ENCODE assay signal across 10 cellular contexts in genomic region chr1:243731301-243731891, GRCh38.
A peak's percentile ranks its signal among the peaks of the same experiment; 100 is the strongest.
DNase-seq lines count a peak whose midpoint lies in the region; ATAC-seq, FAIRE-seq and TF ChIP-seq lines count a peak whose summit lies in the region.
"Had no signal": no experiment of that assay in that cellular context is flagged by ENCODE, and none has a peak within 500 bp of the region (broad histone marks: within the 10 kb centered on the region; RNA-seq: fewer than 3 reads in every experiment).

No MANE protein-coding gene starts in this region.

- H3K9me3 ChIP-seq in HAP-1 (no peaks in the 10 kb centered on the region), endothelial cell of umbilical vein (replicated peaks; ENCODE audit: control insufficient read depth, insufficient read depth, low read length) (no peaks in the 10 kb centered on the region)

- POLR2A ChIA-PET in endothelial cell of umbilical vein (lab: Charles Lee): no interaction called here
- POLR2A ChIA-PET in activated CD8-positive, alpha-beta T cell treated with anti-CD3 and anti-CD28 coated beads, Interleukin-2, amount 10 ng/mL, durations not matched to agents 7 days and 5 days (lab: Charles Lee): no interaction called here

- CTCF ChIA-PET in endothelial cell of umbilical vein (lab: Charles Lee): interaction anchor here (1.2 kb wide), 1 partner anchor 18 kb away, joined by 3 read pairs; no protein-coding TSS in a partner anchor
- CTCF ChIA-PET in activated CD8-positive, alpha-beta T cell treated with anti-CD3 and anti-CD28 coated beads, Interleukin-2, amount 10 ng/mL, durations not matched to agents 7 days and 5 days (lab: Charles Lee): interaction anchor here (1.0 to 1.2 kb wide), 3 partner anchors 9 to 18 kb away, joined by 3 to 4 read pairs (median 3); no protein-coding TSS in a partner anchor

- no peak overlapping the region for H3K27ac ChIP-seq in endothelial cell of umbilical vein (ENCODE audit: insufficient read depth, low read depth, low read length)

- H3K27ac Mint-ChIP-seq in activated CD8-positive, alpha-beta T cell treated with anti-CD3 and anti-CD28 coated beads, Interleukin-2, amount 10 ng/mL, durations not matched to agents 7 days and 5 days: no peak overlapping the region
- H3K27ac Mint-ChIP-seq in activated naive CD8-positive, alpha-beta T cell treated with anti-CD3 and anti-CD28 coated beads, Interleukin-2, amount 50 U/mL, for 24 hours: no peak overlapping the region

- DNase-seq in HAP-1 (ENCODE audit: low spot score in 2 of 2) (peak; percentile 85 to 99), NOMO-1 (lab: John Stamatoyannopoulos, UW; ENCODE audit: unreplicated experiment in 2 of 2) (peak; percentile 86 to 96), endothelial cell of umbilical vein (ENCODE audit: low read depth, low spot score) (peak; percentile 32), pons (ENCODE audit: low spot score) (peak; percentile 88), GM03348 (ENCODE audit: low spot score) (no peak)
- DNase-seq in activated CD8-positive, alpha-beta T cell treated with anti-CD3 and anti-CD28 coated beads, Interleukin-2, amount 10 ng/mL, durations not matched to agents 7 days and 5 days: no peak
- DNase-seq in activated naive CD8-positive, alpha-beta T cell treated with anti-CD3 and anti-CD28 coated beads, Interleukin-2, amount 50 U/mL, for 24 hours: no peak
- DNase-seq: mammary epithelial cell, NCI-H2081 had no signal

- no peak for TF ChIP-seq POLR2A in endothelial cell of umbilical vein (IDR thresholded peaks at IDR 0.05; ENCODE audit: low read depth, low read length)

- dilution Hi-C loops in endothelial cell of umbilical vein (cut with MboI; ENCODE audit: extremely low pct_ligation_motif_present, low sequenced_read_pairs): no loop called here

- no peaks in the 10 kb centered on the region for H3K27me3 ChIP-seq in HAP-1 (ENCODE audit: low read depth)
- no peaks in the 10 kb centered on the region for H3K27me3 ChIP-seq in endothelial cell of umbilical vein (ENCODE audit: control insufficient read depth in 2 of 2, insufficient read depth in 2 of 2, low read length in 2 of 2)

- no peak overlapping the region for H3K4me3 Mint-ChIP-seq in activated CD8-positive, alpha-beta T cell treated with anti-CD3 and anti-CD28 coated beads, Interleukin-2, amount 10 ng/mL, durations not matched to agents 7 days and 5 days
- H3K4me3 Mint-ChIP-seq in activated naive CD8-positive, alpha-beta T cell treated with anti-CD3 and anti-CD28 coated beads, Interleukin-2, amount 50 U/mL, for 24 hours: no peak overlapping the region

- H3K27me3 Mint-ChIP-seq in activated CD8-positive, alpha-beta T cell treated with anti-CD3 and anti-CD28 coated beads, Interleukin-2, amount 10 ng/mL, durations not matched to agents 7 days and 5 days (ENCODE audit: low read depth): no peaks in the 10 kb centered on the region
- no peaks in the 10 kb centered on the region for H3K27me3 Mint-ChIP-seq in activated naive CD8-positive, alpha-beta T cell treated with anti-CD3 and anti-CD28 coated beads, Interleukin-2, amount 50 U/mL, for 24 hours

- FAIRE-seq in endothelial cell of umbilical vein (lab: Jason Lieb, UNC): no peak

- no peaks in the 10 kb centered on the region for H3K36me3 ChIP-seq in HAP-1 (replicated peaks)
- H3K36me3 ChIP-seq in endothelial cell of umbilical vein (ENCODE audit: control insufficient read depth in 2 of 2, extremely low read depth in 1 of 2, insufficient read depth in 2 of 2, low read length in 2 of 2): no peaks in the 10 kb centered on the region

- peaks cover 7% of the 10 kb centered on the region for H3K79me2 ChIP-seq in endothelial cell of umbilical vein (ENCODE audit: control insufficient read depth, insufficient read depth, low read length)

- peaks cover 5% of the 10 kb centered on the region for H3K36me3 Mint-ChIP-seq in activated CD8-positive, alpha-beta T cell treated with anti-CD3 and anti-CD28 coated beads, Interleukin-2, amount 10 ng/mL, durations not matched to agents 7 days and 5 days (ENCODE audit: low read depth)
- H3K36me3 Mint-ChIP-seq in activated naive CD8-positive, alpha-beta T cell treated with anti-CD3 and anti-CD28 coated beads, Interleukin-2, amount 50 U/mL, for 24 hours (ENCODE audit: low read depth): peaks cover 12% of the 10 kb centered on the region

- H3K9me3 Mint-ChIP-seq in activated CD8-positive, alpha-beta T cell treated with anti-CD3 and anti-CD28 coated beads, Interleukin-2, amount 10 ng/mL, durations not matched to agents 7 days and 5 days (ENCODE audit: insufficient read depth): no peaks in the 10 kb centered on the region
- H3K9me3 Mint-ChIP-seq in activated naive CD8-positive, alpha-beta T cell treated with anti-CD3 and anti-CD28 coated beads, Interleukin-2, amount 50 U/mL, for 24 hours: peaks cover 5% of the 10 kb centered on the region

- no peak overlapping the region for H3K9ac ChIP-seq in endothelial cell of umbilical vein (replicated peaks; ENCODE audit: extremely low read depth, insufficient read depth, low read length)

- H3K4me3 ChIP-seq in HAP-1: peak overlapping the region; percentile 0; the same call in 1 of the 2 replicates
- H3K4me3 ChIP-seq in endothelial cell of umbilical vein (replicated peaks in 1 of 3; ENCODE audit: insufficient read depth in 1 of 3, low read depth in 1 of 3, low read length in 3 of 3): no peak overlapping the region

- no peak for ATAC-seq in activated CD8-positive, alpha-beta T cell treated with anti-CD3 and anti-CD28 coated beads, Interleukin-2, amount 10 ng/mL, durations not matched to agents 7 days and 5 days
- no peak for ATAC-seq in activated naive CD8-positive, alpha-beta T cell treated with anti-CD3 and anti-CD28 coated beads, Interleukin-2, amount 50 U/mL, for 24 hours
- no peak for ATAC-seq in HG03039 (IDR thresholded peaks at IDR 0.05; ENCODE audit: unreplicated experiment)

- H4K20me1 ChIP-seq in endothelial cell of umbilical vein (replicated peaks; ENCODE audit: control insufficient read depth, extremely low read depth, insufficient read depth, low read length): no peaks in the 10 kb centered on the region

- H3K4me2 ChIP-seq in endothelial cell of umbilical vein (ENCODE audit: insufficient read depth, low read length): no peak overlapping the region

- H2AFZ ChIP-seq in endothelial cell of umbilical vein (ENCODE audit: low read depth, low read length): no peak overlapping the region

- H3K4me1 Mint-ChIP-seq in activated CD8-positive, alpha-beta T cell treated with anti-CD3 and anti-CD28 coated beads, Interleukin-2, amount 10 ng/mL, durations not matched to agents 7 days and 5 days (ENCODE audit: low read depth): peaks cover 17% of the 10 kb centered on the region
- H3K4me1 Mint-ChIP-seq in activated naive CD8-positive, alpha-beta T cell treated with anti-CD3 and anti-CD28 coated beads, Interleukin-2, amount 50 U/mL, for 24 hours: peaks cover 25% of the 10 kb centered on the region

- no TSS peak for BruUV-seq in endothelial cell of umbilical vein (replicated peaks; lab: Mats Ljungman, UMichigan)

- intact Hi-C loops in endothelial cell of umbilical vein (cut with micrococcal nuclease): no loop called here

- no peaks in the 10 kb centered on the region for H3K9me1 ChIP-seq in endothelial cell of umbilical vein (replicated peaks; ENCODE audit: control insufficient read depth, extremely low read depth, insufficient read depth, low read length)

- in situ Hi-C loops in HAP-1 (cut with MboI; ENCODE audit: low sequenced_read_pairs): no loop called here

- no peak for TF ChIP-seq CTCF in endothelial cell of umbilical vein (IDR thresholded peaks at IDR 0.05; ENCODE audit: extremely low read depth in 1 of 2, insufficient read depth in 1 of 2, low read depth in 1 of 2, low read length in 2 of 2)

- H3K4me1 ChIP-seq in HAP-1 (peaks cover 41% of the 10 kb centered on the region), endothelial cell of umbilical vein (ENCODE audit: control insufficient read depth, extremely low read depth, insufficient read depth, low read length) (no peaks in the 10 kb centered on the region)

TF ChIP-seq in endothelial cell of umbilical vein, 7 proteins besides CTCF, POLR2A, EP300 and RAD21:
- no peak for TF ChIP-seq MYC (IDR thresholded peaks at IDR 0.05; ENCODE audit: low read depth, low read length)
- TF ChIP-seq GATA2 (IDR thresholded peaks at IDR 0.05; ENCODE audit: insufficient read depth, insufficient read length, low read depth, low read length): no peak
- no peak for TF ChIP-seq MAX (IDR thresholded peaks at IDR 0.05; ENCODE audit: insufficient read depth, insufficient read length)
- no peak for TF ChIP-seq POLR2AphosphoS5 (IDR thresholded peaks at IDR 0.05; ENCODE audit: insufficient read depth, low read depth, low read length)
- no peak for TF ChIP-seq FOS (IDR thresholded peaks at IDR 0.05; ENCODE audit: borderline replicate concordance, insufficient read depth, low read length)
- no peak for TF ChIP-seq JUN (IDR thresholded peaks at IDR 0.05; ENCODE audit: borderline replicate concordance, insufficient read depth, insufficient read length, low read depth)
- no peak for TF ChIP-seq EZH2 (IDR thresholded peaks at IDR 0.05; ENCODE audit: borderline replicate concordance, low read depth, low read length, severe bottlenecking)
TF ChIP-seq in endothelial cell of umbilical vein: peak in this region for 0.

Comparison
In these comparisons a context has a peak if more than half of its experiments do, and no peak if none do; other contexts are left out.
1. DNase-seq: peak in HAP-1 (2 of 2), NOMO-1 (2 of 2), endothelial cell of umbilical vein (single experiment) and pons (single experiment); none in GM03348 (single experiment), activated CD8-positive, alpha-beta T cell treated with anti-CD3 and anti-CD28 coated beads, Interleukin-2, amount 10 ng/mL, durations not matched to agents 7 days and 5 days (single experiment) and activated naive CD8-positive, alpha-beta T cell treated with anti-CD3 and anti-CD28 coated beads, Interleukin-2, amount 50 U/mL, for 24 hours (single experiment).